ENCODE assay signal across 25 cellular contexts in the genomic region with DNA sequence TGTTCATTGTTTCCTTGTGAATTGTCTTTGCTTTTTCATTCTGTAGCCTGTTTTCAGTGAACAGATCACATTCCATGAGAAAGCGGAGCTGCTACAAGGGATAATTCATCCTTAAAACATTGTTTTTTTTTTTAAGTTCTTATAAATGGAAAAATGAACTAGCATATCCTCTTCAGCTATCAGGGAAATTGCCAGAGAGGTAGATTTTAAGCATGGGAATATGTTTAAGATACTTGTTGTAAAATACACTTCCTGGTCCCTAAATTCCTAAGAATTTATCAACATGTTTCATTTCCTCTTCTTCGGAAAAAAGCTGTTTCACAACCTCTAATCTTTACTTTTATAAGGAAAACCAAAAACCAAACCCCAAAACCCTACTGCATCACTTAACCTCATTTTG.
A peak's percentile ranks its signal among the peaks of the same experiment; 100 is the strongest.
DNase-seq lines count a peak whose midpoint lies in the region; ATAC-seq, FAIRE-seq and TF ChIP-seq lines count a peak whose summit lies in the region.
"Had no signal": no experiment of that assay in that cellular context is flagged by ENCODE, and none has a peak within 500 bp of the region (broad histone marks: within the 10 kb centered on the region; RNA-seq: fewer than 3 reads in every experiment).

No MANE protein-coding gene starts in this region.

- H2AK9ac ChIP-seq in IMR-90 (replicated peaks; ENCODE audit: low read depth, low read length, poor library complexity): no peak overlapping the region

- H2AK5ac ChIP-seq in IMR-90 (ENCODE audit: low read depth, low read length): no peak overlapping the region

- in situ Hi-C loops in IMR-90 (cut with MboI; ENCODE audit: low sequenced_read_pairs): no loop called here

- no peak overlapping the region; the same call in 1 of the 2 replicates for H3K14ac ChIP-seq in IMR-90 (replicated peaks; ENCODE audit: low read depth, low read length)

- H3K4me1 ChIP-seq in IMR-90 (ENCODE audit: control insufficient read depth, insufficient read depth, low read length) (peaks cover 3% of the 10 kb centered on the region; the same call in 1 of the 2 replicates), SJCRH30 (no peaks in the 10 kb centered on the region)
- H3K4me1 ChIP-seq: BE2C, Caco-2, gastroesophageal sphincter, right atrium auricular region, stomach, transverse colon had no signal

- CTCF ChIA-PET in IMR-90 (lab: Yijun Ruan, JAX): no interaction called here

- peak overlapping the region; percentile 48 for H2BK5ac ChIP-seq in IMR-90 (ENCODE audit: low read depth, low read length, poor library complexity, severe bottlenecking)

- FAIRE-seq in urothelium cell line (lab: Jason Lieb, UNC): no peak
- FAIRE-seq: H54, K562 had no signal

- no peak for TF ChIP-seq POLR2A in IMR-90 (IDR thresholded peaks at IDR 0.05; ENCODE audit: low read depth, low read length)

- no TSS peak for BruUV-seq in IMR-90 (replicated peaks; lab: Mats Ljungman, UMichigan)

- H3K9me1 ChIP-seq in IMR-90 (ENCODE audit: insufficient read depth, low read length): no peaks in the 10 kb centered on the region

- no peak for TF ChIP-seq RAD21 in IMR-90 (IDR thresholded peaks at IDR 0.05; ENCODE audit: low read length)

- H3K23ac ChIP-seq in IMR-90 (ENCODE audit: low read depth, low read length): no peak overlapping the region

- H3K27ac ChIP-seq in IMR-90 (ENCODE audit: insufficient read depth, low read length): no peak overlapping the region
- H3K27ac ChIP-seq in SJCRH30: no peak overlapping the region
- H3K27ac ChIP-seq: gastroesophageal sphincter, right atrium auricular region, stomach, transverse colon had no signal

- H3K4me2 ChIP-seq in IMR-90 (ENCODE audit: low read depth, low read length): peak overlapping the region; percentile 78

- H3K56ac ChIP-seq in IMR-90 (ENCODE audit: extremely low read depth, insufficient read depth, low read length): no peak overlapping the region

- POLR2A ChIA-PET in IMR-90 (lab: Charles Lee; ENCODE audit: unreplicated experiment): no interaction called here

- H4K5ac ChIP-seq in IMR-90 (ENCODE audit: low read depth, low read length): no peak overlapping the region

- H3K9ac ChIP-seq in IMR-90 (ENCODE audit: low read depth, low read length): no peak overlapping the region

- H3K9me3 ChIP-seq in IMR-90 (ENCODE audit: control insufficient read depth, insufficient read depth, low read length): no peaks in the 10 kb centered on the region
- no peaks in the 10 kb centered on the region for H3K9me3 ChIP-seq in SJCRH30 (replicated peaks)
- H3K9me3 ChIP-seq: BE2C, Caco-2, gastroesophageal sphincter, right atrium auricular region, stomach, transverse colon had no signal

- H4K8ac ChIP-seq in IMR-90 (ENCODE audit: low read depth in 2 of 2, low read length in 2 of 2): peak overlapping the region in 1 of 2 experiments; percentile 66; a peak in 3 of 4 replicates

- H2BK20ac ChIP-seq in IMR-90 (ENCODE audit: low read depth, low read length): no peak overlapping the region; the same call in 1 of the 2 replicates

- H3K4me3 ChIP-seq in IMR-90 (ENCODE audit: insufficient read depth, low read depth, low read length): no peak overlapping the region
- H3K4me3 ChIP-seq in cardiac fibroblast (replicated peaks in 1 of 2; ENCODE audit: low read depth in 2 of 2, low read length in 2 of 2): no peak overlapping the region
- no peak overlapping the region for H3K4me3 ChIP-seq in SJCRH30
- H3K4me3 ChIP-seq: gastroesophageal sphincter, K562, right atrium auricular region, stomach, transverse colon had no signal

- H3K36me3 ChIP-seq in IMR-90 (ENCODE audit: control insufficient read depth, insufficient read depth, low read length) (no peaks in the 10 kb centered on the region), SJCRH30 (no peaks in the 10 kb centered on the region)
- H3K36me3 ChIP-seq: BE2C, gastroesophageal sphincter, right atrium auricular region, stomach, transverse colon had no signal

- TF ChIP-seq CTCF in IMR-90 (conservative IDR thresholded peaks at IDR 0.05; ENCODE audit: low read depth, low read length): no peak
- no peak for TF ChIP-seq CTCF in cardiac fibroblast (IDR thresholded peaks at IDR 0.05; ENCODE audit: low read depth, low read length)

- no peak overlapping the region for H2AFZ ChIP-seq in IMR-90 (replicated peaks; ENCODE audit: low read length, poor library complexity)

- no peaks in the 10 kb centered on the region for H3K79me1 ChIP-seq in IMR-90 (ENCODE audit: low read depth in 1 of 2, low read length in 2 of 2)

- peak; percentile 24; the same call in 1 of the 2 replicates for ATAC-seq in IMR-90 (ENCODE audit: low read depth)
- no peak for ATAC-seq in HG02610 (IDR thresholded peaks at IDR 0.05; ENCODE audit: unreplicated experiment)
- ATAC-seq: gastroesophageal sphincter, K562 had no signal

- H2BK120ac ChIP-seq in IMR-90 (ENCODE audit: low read depth, low read length): peak overlapping the region; percentile 78

- H3K18ac ChIP-seq in IMR-90 (ENCODE audit: low read depth, low read length): peak overlapping the region; percentile 69

- H3K27me3 ChIP-seq in IMR-90 (ENCODE audit: control insufficient read depth, insufficient read depth, low read length): no peaks in the 10 kb centered on the region
- no peaks in the 10 kb centered on the region for H3K27me3 ChIP-seq in SJCRH30
- H3K27me3 ChIP-seq: BE2C, gastroesophageal sphincter, right atrium auricular region, stomach, transverse colon had no signal

- dilution Hi-C loops in IMR-90 (cut with HindIII; ENCODE audit: low sequenced_read_pairs, unreplicated experiment): no loop called here

- H4K91ac ChIP-seq in IMR-90 (ENCODE audit: insufficient read depth, low read depth, low read length): no peak overlapping the region

- H2BK15ac ChIP-seq in IMR-90 (ENCODE audit: low read depth, low read length): 0 out of 3 replicates have a peak overlapping the region, but pooled peaks have one; percentile 61

- no peaks in the 10 kb centered on the region for H4K20me1 ChIP-seq in IMR-90 (ENCODE audit: insufficient read depth, low read length)

- no CpG with 5 or more reads among the region's 2 CpGs for WGBS in IMR-90 (ENCODE audit: extremely low coverage in 2 of 2, insufficient read length in 1 of 2), 2 experiments

- intact Hi-C loops in IMR-90 (cut with micrococcal nuclease): no loop called here

- DNase-seq in A172 (ENCODE audit: low spot score) (peak; percentile 2), IMR-90 (peak; percentile 46), cardiac fibroblast (ENCODE audit: low read depth in 2 of 2) (peak; percentile 55 to 69), glomerular endothelial cell (ENCODE audit: extremely low read depth, low read depth, low spot score) (peak; percentile 23), SJCRH30 (no peak), NCI-H82 (lab: John Stamatoyannopoulos, UW) (no peak), urothelium cell line (ENCODE audit: low spot score) (no peak)
- DNase-seq: 8988T; activated CD4-positive, alpha-beta memory T cell treated with anti-CD3 and anti-CD28 coated beads for 36 hours; activated effector memory CD4-positive, alpha-beta T cell treated with Interleukin-2 at 50 U/mL for 16 hours; BE2C; Caco-2; DND-41; kidney glomerular epithelial cell; NCI-H1694 treated with DMSO at 0.1 percent for 48 hours; NCI-H526; nucleus accumbens; stomach; T1000; transverse colon had no signal

- H3K4ac ChIP-seq in IMR-90 (ENCODE audit: low read depth, low read length): peak overlapping the region; percentile 9; the same call in 1 of the 2 replicates

TF ChIP-seq in IMR-90, 13 proteins besides CTCF, POLR2A, EP300 and RAD21:
- TF ChIP-seq CEBPB (IDR thresholded peaks at IDR 0.05; ENCODE audit: low read depth, low read length) (peak; percentile 28; the same call in 1 of the 2 replicates), MAZ (IDR thresholded peaks at IDR 0.05; ENCODE audit: borderline replicate concordance, low read depth, low read length) (no peak)

Comparison
In these comparisons a context has a peak if more than half of its experiments do, and no peak if none do; other contexts are left out.
1. DNase-seq: peak in A172 (single experiment), IMR-90 (single experiment), cardiac fibroblast (2 of 2) and glomerular endothelial cell (single experiment); none in SJCRH30 (0 of 2), NCI-H82 (single experiment) and urothelium cell line (single experiment).